In genomic region chr10:89163265-89163995, GRCh38 we compare ENCODE assay signal across 9 cellular contexts. TPM values are rescaled to one million over a fixed set of nuclear protein-coding genes. Genes with fewer than 3 reads are reported as not detected.
DNase-seq lines count a peak whose midpoint lies in the region; ATAC-seq, FAIRE-seq and TF ChIP-seq lines count a peak whose summit lies in the region.
"Had no signal": no experiment of that assay in that cellular context is flagged by ENCODE, and none has a peak within 500 bp of the region (broad histone marks: within the 10 kb centered on the region; RNA-seq: fewer than 3 reads in every experiment).

No MANE protein-coding gene starts in this region.

- no peaks in the 10 kb centered on the region for H3K36me3 Mint-ChIP-seq in CD4-positive, alpha-beta T cell (ENCODE audit: low read depth)
- no peaks in the 10 kb centered on the region for H3K36me3 Mint-ChIP-seq in activated T-cell treated with anti-CD3 and anti-CD28 coated beads, Interleukin-2, amount 50 U/mL, for 4 hours (ENCODE audit: insufficient read depth)

- H3K9me3 ChIP-seq in CD4-positive, alpha-beta T cell (ENCODE audit: control insufficient read depth, low read length) = no peaks in the 10 kb centered on the region
- H3K9me3 ChIP-seq in left ventricle myocardium inferior (replicated peaks) = no peaks in the 10 kb centered on the region

- peaks cover 16% of the 10 kb centered on the region for H3K4me1 Mint-ChIP-seq in CD4-positive, alpha-beta T cell (ENCODE audit: low read depth)
- H3K4me1 Mint-ChIP-seq in activated T-cell treated with anti-CD3 and anti-CD28 coated beads, Interleukin-2, amount 50 U/mL, for 4 hours (ENCODE audit: low read depth) = peaks cover 35% of the 10 kb centered on the region

- peak; percentile 93 for ATAC-seq in CD4-positive, alpha-beta T cell (ENCODE audit: poor library complexity)
- peak; percentile 97 for ATAC-seq in GM21423 (IDR thresholded peaks at IDR 0.05; ENCODE audit: unreplicated experiment)
- ATAC-seq in activated T-cell treated with anti-CD3 and anti-CD28 coated beads, Interleukin-2, amount 50 U/mL, for 4 hours = peak; percentile 92

- H3K9me3 Mint-ChIP-seq in CD4-positive, alpha-beta T cell = no peaks in the 10 kb centered on the region
- no peaks in the 10 kb centered on the region for H3K9me3 Mint-ChIP-seq in activated T-cell treated with anti-CD3 and anti-CD28 coated beads, Interleukin-2, amount 50 U/mL, for 4 hours

- H3K4me3 ChIP-seq in left ventricle myocardium inferior = no peak overlapping the region

- peak overlapping the region; percentile 49 for H3K27ac ChIP-seq in CD4-positive, alpha-beta T cell (ENCODE audit: low read depth, low read length)
- no peak overlapping the region for H3K27ac ChIP-seq in left ventricle myocardium inferior (replicated peaks)

- no peak for FAIRE-seq in urothelium cell line (lab: Jason Lieb, UNC)

- peak; percentile 3 to 50 (median 19) for DNase-seq in CD4-positive, alpha-beta T cell
- DNase-seq in Kasumi-1 (lab: John Stamatoyannopoulos, UW) (peak; percentile 36 to 40), left ventricle myocardium inferior (peak; percentile 14), NCI-H2107 treated with DMSO at 0.1 percent for 48 hours (lab: John Stamatoyannopoulos, UW; ENCODE audit: unreplicated experiment) (no peak), urothelium cell line (ENCODE audit: low spot score) (no peak)
- peak; percentile 27 for DNase-seq in activated T-cell treated with anti-CD3 and anti-CD28 coated beads, Interleukin-2, amount 50 U/mL, for 4 hours
- DNase-seq in stimulated activated CD8-positive, alpha-beta memory T cell treated with anti-CD3 and anti-CD28 coated beads, Interleukin-12 subunit alpha, Interleukin-12 subunit beta, amount 100 ng/mL, for 4 hours (ENCODE audit: low read depth) = peak; percentile 15

- no peaks in the 10 kb centered on the region for H3K27me3 Mint-ChIP-seq in CD4-positive, alpha-beta T cell
- H3K27me3 Mint-ChIP-seq in activated T-cell treated with anti-CD3 and anti-CD28 coated beads, Interleukin-2, amount 50 U/mL, for 4 hours (ENCODE audit: low read depth) = no peaks in the 10 kb centered on the region

- no peak for TF ChIP-seq CTCF in CD4-positive, alpha-beta T cell (IDR thresholded peaks at IDR 0.05)
- TF ChIP-seq CTCF in left ventricle myocardium inferior (IDR thresholded peaks at IDR 0.05; ENCODE audit: borderline replicate concordance) = no peak

- peak overlapping the region; percentile 73 for H3K27ac Mint-ChIP-seq in CD4-positive, alpha-beta T cell

- H3K4me3 Mint-ChIP-seq in CD4-positive, alpha-beta T cell = peak overlapping the region; percentile 77
- peak overlapping the region; percentile 72 for H3K4me3 Mint-ChIP-seq in activated T-cell treated with anti-CD3 and anti-CD28 coated beads, Interleukin-2, amount 50 U/mL, for 4 hours

- intact Hi-C loops in CD4-positive, alpha-beta T cell (cut with DNase I, micrococcal nuclease) = no loop called here
- intact Hi-C loops in left ventricle myocardium inferior (cut with micrococcal nuclease) = no loop called here

- H3K36me3 ChIP-seq in left ventricle myocardium inferior = no peaks in the 10 kb centered on the region

- H3K27me3 ChIP-seq in CD4-positive, alpha-beta T cell (ENCODE audit: control insufficient read depth, insufficient read depth, low read length) = no peaks in the 10 kb centered on the region
- no peaks in the 10 kb centered on the region for H3K27me3 ChIP-seq in left ventricle myocardium inferior (ENCODE audit: low read depth)

- POLR2A ChIA-PET in CD4-positive, alpha-beta T cell (lab: Charles Lee) = interaction anchor here (1.2 kb wide), 1 partner anchor 79 kb away, joined by 3 read pairs; no protein-coding TSS in a partner anchor

- CTCF ChIA-PET in CD4-positive, alpha-beta T cell (lab: Charles Lee) = interaction anchor here (0.8 to 1.2 kb wide), 2 partner anchors 9 to 28 kb away, joined by 3 read pairs; no protein-coding TSS in a partner anchor

- H3K4me1 ChIP-seq in left ventricle myocardium inferior = no peaks in the 10 kb centered on the region

RNA-seq across cellular contexts. Expression of gene CH25H, which starts 43.7 kb away (rescaled TPM):
- under 1 TPM; 0.49 to 0.50 TPM for total RNA-seq in CD4-positive, alpha-beta T cell
- total RNA-seq in activated T-cell treated with anti-CD3 and anti-CD28 coated beads, Interleukin-2, amount 50 U/mL, for 4 hours = under 1 TPM in 2 of 3 donors, not detected in 1; 0.11 to 0.61 TPM
- total RNA-seq in left ventricle myocardium inferior = 0.30 TPM
- total RNA-seq: glomerular endothelial cell had no signal

Comparison
In these comparisons a context has a peak if more than half of its experiments do, and no peak if none do; other contexts are left out.
1. DNase-seq: peak in CD4-positive, alpha-beta T cell (10 of 10), Kasumi-1 (2 of 2), activated T-cell treated with anti-CD3 and anti-CD28 coated beads, Interleukin-2, amount 50 U/mL, for 4 hours (single experiment), left ventricle myocardium inferior (single experiment) and stimulated activated CD8-positive, alpha-beta memory T cell treated with anti-CD3 and anti-CD28 coated beads, Interleukin-12 subunit alpha, Interleukin-12 subunit beta, amount 100 ng/mL, for 4 hours (single experiment); none in NCI-H2107 treated with DMSO at 0.1 percent for 48 hours (single experiment) and urothelium cell line (single experiment).
2. Peak in every context shown above with its lines, with median percentiles within 50 percentile points of each other: ATAC-seq.